In genomic region chr1:184389446-184389845, GRCh38 we compare ENCODE assay signal across 15 cellular contexts. TPM values are rescaled to one million over a fixed set of nuclear protein-coding genes. Genes with fewer than 3 reads are reported as not detected.
DNase-seq lines count a peak whose midpoint lies in the region; ATAC-seq, FAIRE-seq and TF ChIP-seq lines count a peak whose summit lies in the region.
"Had no signal": no experiment of that assay in that cellular context is flagged by ENCODE, and none has a peak within 500 bp of the region (broad histone marks: within the 10 kb centered on the region; RNA-seq: fewer than 3 reads in every experiment).

No MANE protein-coding gene starts in this region.

- H3K4me1 ChIP-seq in astrocyte (ENCODE audit: insufficient read depth, low read length) (peaks cover 10% of the 10 kb centered on the region), gastroesophageal sphincter (peaks cover 6 to 67% (median 16%) of the 10 kb centered on the region in 3 donors), sigmoid colon (peaks cover 0 to 65% (median 40%) of the 10 kb centered on the region in 4 donors)

- no peak overlapping the region for H2AFZ ChIP-seq in astrocyte (ENCODE audit: low read depth, low read length)

- no peak overlapping the region for H3K27ac Mint-ChIP-seq in astrocyte (ENCODE audit: unreplicated experiment)
- H3K27ac Mint-ChIP-seq in T-helper 2 cell treated with Interferon-gamma antibody and Interleukin-4, amounts not matched to agents 5 μg/mL and 100 μg/mL, for 36 hours = no peak overlapping the region
- H3K27ac Mint-ChIP-seq: activated CD4-positive, alpha-beta memory T cell treated with anti-CD3 and anti-CD28 coated beads, Interleukin-2, amount 10 ng/mL, durations not matched to agents 7 days and 5 days; activated T-helper 17 cell treated with anti-CD3 and anti-CD28 coated beads, Interleukin-2, amount 50 U/mL, for 72 hours; stimulated activated naive B cell treated with anti-CD40 and anti-IgM and Interleukin-4, amounts not matched to agents 10 μg/mL and 1 μg/mL and 100 μg/mL, for 72 hours had no signal

- H3K4me3 Mint-ChIP-seq in astrocyte (ENCODE audit: unreplicated experiment) = no peak overlapping the region
- H3K4me3 Mint-ChIP-seq in T-helper 2 cell treated with Interferon-gamma antibody and Interleukin-4, amounts not matched to agents 5 μg/mL and 100 μg/mL, for 36 hours = no peak overlapping the region
- H3K4me3 Mint-ChIP-seq: activated CD4-positive, alpha-beta memory T cell treated with anti-CD3 and anti-CD28 coated beads, Interleukin-2, amount 10 ng/mL, durations not matched to agents 7 days and 5 days; stimulated activated naive B cell treated with anti-CD40 and anti-IgM and Interleukin-4, amounts not matched to agents 10 μg/mL and 1 μg/mL and 100 μg/mL, for 72 hours had no signal

- H3K27ac ChIP-seq in astrocyte (ENCODE audit: low read depth, low read length) (no peak overlapping the region), gastroesophageal sphincter (peak overlapping the region in 2 of 4 donors; percentile 95 to 99), sigmoid colon (peak overlapping the region; percentile 86 to 93 (median 92))

- H3K36me3 ChIP-seq in astrocyte (ENCODE audit: insufficient read depth, low read length) (no peaks in the 10 kb centered on the region), gastroesophageal sphincter (no peaks in the 10 kb centered on the region), sigmoid colon (no peaks in the 10 kb centered on the region)

- H3K9ac ChIP-seq in astrocyte (ENCODE audit: low read length) = no peak overlapping the region

- H3K4me2 ChIP-seq in astrocyte (ENCODE audit: low read length) = peak overlapping the region; percentile 99

- TF ChIP-seq POLR2A in gastroesophageal sphincter (IDR thresholded peaks at IDR 0.05) = no peak
- TF ChIP-seq POLR2A in sigmoid colon (IDR thresholded peaks at IDR 0.05) = no peak

- WGBS in gastroesophageal sphincter (ENCODE audit: low coverage in 1 of 2), 2 donors = 66% methylated on average over 2 of the region's 2 CpGs; no CpG with 5 or more reads in 1 of the 2 donors
- 78 to 88% methylated on average over 2 of the region's 2 CpGs for WGBS in sigmoid colon, 2 donors

- no peaks in the 10 kb centered on the region for H3K9me3 ChIP-seq in astrocyte (ENCODE audit: insufficient read depth, low read depth, low read length)
- no peaks in the 10 kb centered on the region for H3K9me3 ChIP-seq in gastroesophageal sphincter
- no peaks in the 10 kb centered on the region for H3K9me3 ChIP-seq in sigmoid colon

- TF ChIP-seq EP300 in gastroesophageal sphincter (IDR thresholded peaks at IDR 0.05) (no peak), sigmoid colon (IDR thresholded peaks at IDR 0.05) (no peak)

- peaks cover 29% of the 10 kb centered on the region for H3K4me1 Mint-ChIP-seq in astrocyte (ENCODE audit: low read depth, unreplicated experiment)
- peaks cover 14% of the 10 kb centered on the region for H3K4me1 Mint-ChIP-seq in T-helper 2 cell treated with Interferon-gamma antibody and Interleukin-4, amounts not matched to agents 5 μg/mL and 100 μg/mL, for 36 hours (ENCODE audit: low read depth)

- FAIRE-seq in astrocyte (lab: Jason Lieb, UNC) = no peak
- FAIRE-seq: islet of Langerhans had no signal

- DNase-seq in EH (ENCODE audit: low read depth) = peak; percentile 24
- DNase-seq in astrocyte (ENCODE audit: low read depth) = peak; percentile 21
- no peak for DNase-seq in sigmoid colon
- DNase-seq in AG08396 (ENCODE audit: low spot score) = no peak
- DNase-seq in NCI-H2081 (lab: John Stamatoyannopoulos, UW) = no peak
- DNase-seq in head of caudate nucleus = no peak
- no peak for DNase-seq in T-helper 2 cell treated with Interferon-gamma antibody and Interleukin-4, amounts not matched to agents 5 μg/mL and 100 μg/mL, for 36 hours (ENCODE audit: low spot score)
- DNase-seq: activated CD4-positive, alpha-beta memory T cell treated with anti-CD3 and anti-CD28 coated beads, Interleukin-2, amount 10 ng/mL, durations not matched to agents 7 days and 5 days; NCI-H226; retina; SIG-M5; stimulated activated naive B cell treated with anti-CD40 and anti-IgM and Interleukin-4, amounts not matched to agents 10 μg/mL and 1 μg/mL and 100 μg/mL, for 72 hours had no signal

- intact Hi-C loops in sigmoid colon (cut with DNase I) = loop anchor here (2.0 to 5.0 kb wide), 6 partner anchors 92 to 312 kb away; no protein-coding TSS in a partner anchor
- intact Hi-C loops in head of caudate nucleus (cut with DNase I) = no loop called here

- no peak overlapping the region for H3K4me3 ChIP-seq in astrocyte (ENCODE audit: insufficient read depth, low read depth, low read length)
- H3K4me3 ChIP-seq in gastroesophageal sphincter = peak overlapping the region; percentile 83 to 97
- peak overlapping the region; percentile 83 to 98 (median 91) for H3K4me3 ChIP-seq in sigmoid colon

- H3K27me3 ChIP-seq in astrocyte (ENCODE audit: insufficient read depth, low read length) = no peaks in the 10 kb centered on the region
- H3K27me3 ChIP-seq in gastroesophageal sphincter = no peaks in the 10 kb centered on the region
- no peaks in the 10 kb centered on the region for H3K27me3 ChIP-seq in sigmoid colon

- peaks cover 4% of the 10 kb centered on the region for H3K79me2 ChIP-seq in astrocyte (ENCODE audit: insufficient read depth, low read length)

- TF ChIP-seq CTCF in astrocyte (IDR thresholded peaks at IDR 0.05; ENCODE audit: insufficient read depth, low read depth, low read length) (no peak), gastroesophageal sphincter (IDR thresholded peaks at IDR 0.05) (no peak), sigmoid colon (IDR thresholded peaks at IDR 0.05) (no peak)

- peaks cover 3% of the 10 kb centered on the region for H4K20me1 ChIP-seq in astrocyte (ENCODE audit: insufficient read depth, low read length)

- no peaks in the 10 kb centered on the region for H3K27me3 Mint-ChIP-seq in astrocyte (ENCODE audit: low read depth, unreplicated experiment)
- H3K27me3 Mint-ChIP-seq in T-helper 2 cell treated with Interferon-gamma antibody and Interleukin-4, amounts not matched to agents 5 μg/mL and 100 μg/mL, for 36 hours (ENCODE audit: low read depth) = peaks cover 71% of the 10 kb centered on the region

- peaks cover 2% of the 10 kb centered on the region for H3K9me3 Mint-ChIP-seq in astrocyte (ENCODE audit: unreplicated experiment)
- H3K9me3 Mint-ChIP-seq in T-helper 2 cell treated with Interferon-gamma antibody and Interleukin-4, amounts not matched to agents 5 μg/mL and 100 μg/mL, for 36 hours = no peaks in the 10 kb centered on the region
- H3K9me3 Mint-ChIP-seq: activated CD4-positive, alpha-beta memory T cell treated with anti-CD3 and anti-CD28 coated beads, Interleukin-2, amount 10 ng/mL, durations not matched to agents 7 days and 5 days; activated T-helper 17 cell treated with anti-CD3 and anti-CD28 coated beads, Interleukin-2, amount 50 U/mL, for 72 hours; stimulated activated naive B cell treated with anti-CD40 and anti-IgM and Interleukin-4, amounts not matched to agents 10 μg/mL and 1 μg/mL and 100 μg/mL, for 72 hours had no signal

- no peaks in the 10 kb centered on the region for H3K36me3 Mint-ChIP-seq in astrocyte (ENCODE audit: low read depth, unreplicated experiment)
- peaks cover 2% of the 10 kb centered on the region for H3K36me3 Mint-ChIP-seq in T-helper 2 cell treated with Interferon-gamma antibody and Interleukin-4, amounts not matched to agents 5 μg/mL and 100 μg/mL, for 36 hours (ENCODE audit: low read depth)
- H3K36me3 Mint-ChIP-seq: stimulated activated naive B cell treated with anti-CD40 and anti-IgM and Interleukin-4, amounts not matched to agents 10 μg/mL and 1 μg/mL and 100 μg/mL, for 72 hours had no signal

- no peak for ATAC-seq in gastroesophageal sphincter
- ATAC-seq: activated T-helper 17 cell treated with anti-CD3 and anti-CD28 coated beads, Interleukin-2, amount 50 U/mL, for 72 hours; stimulated activated naive B cell treated with anti-CD40 and anti-IgM and Interleukin-4, amounts not matched to agents 10 μg/mL and 1 μg/mL and 100 μg/mL, for 72 hours had no signal

RNA-seq across cellular contexts. Expression of gene C1orf21, which starts 2.6 kb away (rescaled TPM):
- 11.1 and 15.1 TPM in 2 replicates for total RNA-seq in astrocyte
- 100 to 1,000 TPM in 2 of 4 donors, 10 to 100 TPM in 2; 81.4 to 167 (median 121) TPM for total RNA-seq in gastroesophageal sphincter
- 10 to 100 TPM; 56.2 to 80.3 (median 79.2) TPM for total RNA-seq in sigmoid colon
- polyA plus RNA-seq in sigmoid colon = 100 to 1,000 TPM in 1 of 3 donors, 10 to 100 TPM in 2; 39.5 to 109 (median 90.6) TPM

Comparison
In these comparisons a context has a peak if more than half of its experiments do, and no peak if none do; other contexts are left out.
1. DNase-seq: peak in EH (single experiment) and astrocyte (single experiment); none in sigmoid colon (single experiment), AG08396 (single experiment), NCI-H2081 (0 of 2), head of caudate nucleus (0 of 42) and T-helper 2 cell treated with Interferon-gamma antibody and Interleukin-4, amounts not matched to agents 5 μg/mL and 100 μg/mL, for 36 hours (single experiment).